ENCODE assay signal across 15 cellular contexts in the genomic region with DNA sequence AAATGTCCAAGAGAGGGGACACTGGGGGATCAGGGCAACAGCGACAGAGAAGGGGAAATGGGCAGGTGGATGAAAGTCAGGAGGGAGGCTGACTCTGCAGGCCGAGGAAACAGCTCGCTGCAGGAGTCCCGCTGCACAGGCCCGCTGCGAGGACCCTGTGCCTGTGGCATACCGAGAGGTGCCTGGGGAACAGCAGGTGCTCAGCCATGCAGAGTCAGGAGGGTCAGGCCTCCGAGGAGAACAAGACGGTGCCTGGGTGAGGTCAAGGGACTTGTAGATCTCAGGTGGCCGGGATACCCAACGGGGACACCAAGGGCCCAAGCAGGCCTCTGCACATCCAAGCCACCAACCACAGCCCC.
DNase-seq lines count a peak whose midpoint lies in the region; ATAC-seq, FAIRE-seq and TF ChIP-seq lines count a peak whose summit lies in the region.
"Had no signal": no experiment of that assay in that cellular context is flagged by ENCODE, and none has a peak within 500 bp of the region (broad histone marks: within the 10 kb centered on the region; RNA-seq: fewer than 3 reads in every experiment).

No MANE protein-coding gene starts in this region.

- TF ChIP-seq CTCF in astrocyte (IDR thresholded peaks at IDR 0.05; ENCODE audit: insufficient read depth, low read depth, low read length), result no peak
- TF ChIP-seq CTCF in mesothelial cell of epicardium (IDR thresholded peaks at IDR 0.05; ENCODE audit: unreplicated experiment), result no peak
- no peak for TF ChIP-seq CTCF in thoracic aorta (IDR thresholded peaks at IDR 0.05)

- H3K4me3 ChIP-seq in astrocyte (ENCODE audit: insufficient read depth, low read depth, low read length) (no peak overlapping the region), thoracic aorta (no peak overlapping the region)

- peaks cover 13% of the 10 kb centered on the region for H3K4me1 Mint-ChIP-seq in activated naive CD4-positive, alpha-beta T cell treated with anti-CD3 and anti-CD28 coated beads, Interleukin-2, amount 10 ng/mL, durations not matched to agents 7 days and 5 days
- H3K4me1 Mint-ChIP-seq in astrocyte (ENCODE audit: low read depth, unreplicated experiment), result peaks cover 73% of the 10 kb centered on the region
- H3K4me1 Mint-ChIP-seq in mesothelial cell of epicardium, result peaks cover 61% of the 10 kb centered on the region

- no peaks in the 10 kb centered on the region for H3K36me3 Mint-ChIP-seq in activated naive CD4-positive, alpha-beta T cell treated with anti-CD3 and anti-CD28 coated beads, Interleukin-2, amount 10 ng/mL, durations not matched to agents 7 days and 5 days
- H3K36me3 Mint-ChIP-seq in astrocyte (ENCODE audit: low read depth, unreplicated experiment) (peaks cover 16% of the 10 kb centered on the region), mesothelial cell of epicardium (no peaks in the 10 kb centered on the region)

- no peaks in the 10 kb centered on the region for H3K27me3 ChIP-seq in astrocyte (ENCODE audit: insufficient read depth, low read length)
- no peaks in the 10 kb centered on the region for H3K27me3 ChIP-seq in thoracic aorta (replicated peaks; ENCODE audit: insufficient read depth)

- H3K9me3 ChIP-seq in astrocyte (ENCODE audit: insufficient read depth, low read depth, low read length) (no peaks in the 10 kb centered on the region), thoracic aorta (no peaks in the 10 kb centered on the region)

- H3K27ac Mint-ChIP-seq in activated naive CD4-positive, alpha-beta T cell treated with anti-CD3 and anti-CD28 coated beads, Interleukin-2, amount 10 ng/mL, durations not matched to agents 7 days and 5 days, result peak overlapping the region; percentile 49
- peak overlapping the region; percentile 95 for H3K27ac Mint-ChIP-seq in astrocyte (ENCODE audit: unreplicated experiment)
- H3K27ac Mint-ChIP-seq in mesothelial cell of epicardium, result peak overlapping the region; percentile 97
- H3K27ac Mint-ChIP-seq: memory B cell had no signal

- FAIRE-seq in astrocyte (lab: Jason Lieb, UNC) (no peak), GM19239 (lab: Jason Lieb, UNC) (no peak)
- FAIRE-seq: A204.1, GM12892 had no signal

- H3K4me2 ChIP-seq in astrocyte (ENCODE audit: low read length), result peak overlapping the region; percentile 32

- H3K9ac ChIP-seq in astrocyte (ENCODE audit: low read length), result peak overlapping the region; percentile 68

- no peaks in the 10 kb centered on the region for H3K9me3 Mint-ChIP-seq in activated naive CD4-positive, alpha-beta T cell treated with anti-CD3 and anti-CD28 coated beads, Interleukin-2, amount 10 ng/mL, durations not matched to agents 7 days and 5 days
- H3K9me3 Mint-ChIP-seq in astrocyte (ENCODE audit: unreplicated experiment) (no peaks in the 10 kb centered on the region), mesothelial cell of epicardium (no peaks in the 10 kb centered on the region)
- H3K9me3 Mint-ChIP-seq: CD4-positive, alpha-beta memory T cell had no signal

- no peak for ATAC-seq in thoracic aorta (ENCODE audit: insufficient number of reproducible peaks, low FRiP score, low read depth)

- no peak overlapping the region for H3K27ac ChIP-seq in astrocyte (ENCODE audit: low read depth, low read length)
- peak overlapping the region; percentile 32 to 51 for H3K27ac ChIP-seq in thoracic aorta
- H3K27ac ChIP-seq: VCaP had no signal

- no peaks in the 10 kb centered on the region for H3K27me3 Mint-ChIP-seq in activated naive CD4-positive, alpha-beta T cell treated with anti-CD3 and anti-CD28 coated beads, Interleukin-2, amount 10 ng/mL, durations not matched to agents 7 days and 5 days
- H3K27me3 Mint-ChIP-seq in astrocyte (ENCODE audit: low read depth, unreplicated experiment), result no peaks in the 10 kb centered on the region
- H3K27me3 Mint-ChIP-seq in mesothelial cell of epicardium (ENCODE audit: low read depth), result no peaks in the 10 kb centered on the region
- H3K27me3 Mint-ChIP-seq: CD4-positive, alpha-beta memory T cell; memory B cell had no signal

- peaks cover 53% of the 10 kb centered on the region for H3K4me1 ChIP-seq in astrocyte (ENCODE audit: insufficient read depth, low read length)
- peaks cover 22 to 64% of the 10 kb centered on the region in 2 donors for H3K4me1 ChIP-seq in thoracic aorta (ENCODE audit: control insufficient read depth in 1 of 2, low read depth in 2 of 2)

- H4K20me1 ChIP-seq in astrocyte (ENCODE audit: insufficient read depth, low read length), result peaks cover 100% of the 10 kb centered on the region

- no peaks in the 10 kb centered on the region for H3K36me3 ChIP-seq in astrocyte (ENCODE audit: insufficient read depth, low read length)
- H3K36me3 ChIP-seq in thoracic aorta, result peaks cover 1% of the 10 kb centered on the region

- CTCF ChIA-PET in activated naive CD4-positive, alpha-beta T cell treated with anti-CD3 and anti-CD28 coated beads, Interleukin-2, amount 10 ng/mL, durations not matched to agents 7 days and 5 days (lab: Charles Lee), result no interaction called here

- H3K79me2 ChIP-seq in astrocyte (ENCODE audit: insufficient read depth, low read length), result peaks cover 99% of the 10 kb centered on the region

- no peak for DNase-seq in activated naive CD4-positive, alpha-beta T cell treated with anti-CD3 and anti-CD28 coated beads, Interleukin-2, amount 10 ng/mL, durations not matched to agents 7 days and 5 days
- no peak for DNase-seq in activated naive CD4-positive, alpha-beta T cell treated with Interleukin-2 at 50 U/mL for 16 hours
- DNase-seq in astrocyte (ENCODE audit: low read depth) (no peak), mesothelial cell of epicardium (ENCODE audit: low spot score in 2 of 2, unreplicated experiment in 2 of 2) (no peak), thoracic aorta (ENCODE audit: low spot score) (no peak), HPDE6-E6E7 (ENCODE audit: extremely low spot score) (no peak), C1 segment of cervical spinal cord (lab: John Stamatoyannopoulos, UW) (no peak), GM19239 (ENCODE audit: insufficient read length, low spot score) (no peak)
- DNase-seq: activated effector memory CD4-positive, alpha-beta T cell treated with anti-CD3 and anti-CD28 coated beads, Interleukin-2, amount 50 U/mL, for 16 hours; CD4-positive, alpha-beta memory T cell; SW 1271 had no signal

- H2AFZ ChIP-seq in astrocyte (ENCODE audit: low read depth, low read length), result no peak overlapping the region

- no peak overlapping the region for H3K4me3 Mint-ChIP-seq in activated naive CD4-positive, alpha-beta T cell treated with anti-CD3 and anti-CD28 coated beads, Interleukin-2, amount 10 ng/mL, durations not matched to agents 7 days and 5 days
- no peak overlapping the region for H3K4me3 Mint-ChIP-seq in astrocyte (ENCODE audit: unreplicated experiment)
- H3K4me3 Mint-ChIP-seq in mesothelial cell of epicardium, result no peak overlapping the region
- H3K4me3 Mint-ChIP-seq: CD4-positive, alpha-beta memory T cell; memory B cell had no signal
